ENCODE assay signal across 21 cellular contexts in genomic region chr2:20560891-20561702, GRCh38.
DNase-seq lines count a peak whose midpoint lies in the region; ATAC-seq and TF ChIP-seq lines count a peak whose summit lies in the region.
"Had no signal": no experiment of that assay in that cellular context is flagged by ENCODE, and none has a peak within 500 bp of the region (broad histone marks: within the 10 kb centered on the region; RNA-seq: fewer than 3 reads in every experiment).

No MANE protein-coding gene starts in this region.

- in situ Hi-C loops in IMR-90 (cut with MboI; ENCODE audit: low sequenced_read_pairs), result no loop called here
- in situ Hi-C loops in mammary epithelial cell (cut with MboI; ENCODE audit: low sequenced_read_pairs in 2 of 2), result no loop called here

- H3K79me1 ChIP-seq in IMR-90 (ENCODE audit: low read depth in 1 of 2, low read length in 2 of 2) (no peaks in the 10 kb centered on the region), mesendoderm (ENCODE audit: low read length) (no peaks in the 10 kb centered on the region)

- H3K36me3 Mint-ChIP-seq in effector memory CD8-positive, alpha-beta T cell (ENCODE audit: insufficient read depth), result no peaks in the 10 kb centered on the region
- H3K36me3 Mint-ChIP-seq: activated naive CD4-positive, alpha-beta T cell treated with anti-CD3 and anti-CD28 coated beads, Interleukin-2, amount 10 ng/mL, durations not matched to agents 7 days and 5 days; naive thymus-derived CD8-positive, alpha-beta T cell had no signal

- H3K4me3 Mint-ChIP-seq in effector memory CD8-positive, alpha-beta T cell, result no peak overlapping the region
- H3K4me3 Mint-ChIP-seq: activated naive CD4-positive, alpha-beta T cell treated with anti-CD3 and anti-CD28 coated beads, Interleukin-2, amount 10 ng/mL, durations not matched to agents 7 days and 5 days; activated T-cell treated with anti-CD3 and anti-CD28 coated beads, Interleukin-2, amount 50 U/mL, for 72 hours; B cell had no signal

- H3K36me3 ChIP-seq in BLaER1 (no peaks in the 10 kb centered on the region), IMR-90 (ENCODE audit: control insufficient read depth, insufficient read depth, low read length) (no peaks in the 10 kb centered on the region), mammary epithelial cell (ENCODE audit: insufficient read depth, low read length) (no peaks in the 10 kb centered on the region), mesendoderm (ENCODE audit: control insufficient read depth, insufficient read depth, low read length) (no peaks in the 10 kb centered on the region)
- H3K36me3 ChIP-seq: pancreas had no signal

- BruUV-seq in IMR-90 (replicated peaks; lab: Mats Ljungman, UMichigan) (no TSS peak), mammary epithelial cell (replicated peaks; lab: Mats Ljungman, UMichigan) (no TSS peak)

- TF ChIP-seq POLR2A in IMR-90 (IDR thresholded peaks at IDR 0.05; ENCODE audit: low read depth, low read length), result no peak

- H3K9me3 Mint-ChIP-seq in effector memory CD8-positive, alpha-beta T cell, result no peaks in the 10 kb centered on the region
- H3K9me3 Mint-ChIP-seq: activated naive CD4-positive, alpha-beta T cell treated with anti-CD3 and anti-CD28 coated beads, Interleukin-2, amount 10 ng/mL, durations not matched to agents 7 days and 5 days; activated T-cell treated with anti-CD3 and anti-CD28 coated beads, Interleukin-2, amount 50 U/mL, for 72 hours; naive thymus-derived CD8-positive, alpha-beta T cell had no signal

- H3K9me1 ChIP-seq in IMR-90 (ENCODE audit: insufficient read depth, low read length), result peaks cover 17% of the 10 kb centered on the region

- H2AFZ ChIP-seq in IMR-90 (replicated peaks; ENCODE audit: low read length, poor library complexity) (no peak overlapping the region), mammary epithelial cell (ENCODE audit: low read depth, low read length) (peak overlapping the region; percentile 24)

- no peak overlapping the region; the same call in 1 of the 2 replicates for H2BK20ac ChIP-seq in IMR-90 (ENCODE audit: low read depth, low read length)

- H3K4ac ChIP-seq in IMR-90 (ENCODE audit: low read depth, low read length) (peak overlapping the region; percentile 30), mesendoderm (ENCODE audit: low read depth, low read length) (no peak overlapping the region)

- no peak overlapping the region for H4K8ac ChIP-seq in IMR-90 (ENCODE audit: low read depth in 2 of 2, low read length in 2 of 2)
- no peak overlapping the region for H4K8ac ChIP-seq in mesendoderm (ENCODE audit: low read depth, low read length)

- peak overlapping the region; percentile 22 for H2AK9ac ChIP-seq in IMR-90 (replicated peaks; ENCODE audit: low read depth, low read length, poor library complexity)

- intact Hi-C loops in IMR-90 (cut with micrococcal nuclease), result no loop called here
- intact Hi-C loops in mammary epithelial cell (cut with micrococcal nuclease), result no loop called here

- no peak overlapping the region for H2BK120ac ChIP-seq in IMR-90 (ENCODE audit: low read depth, low read length)
- H2BK120ac ChIP-seq in mesendoderm (ENCODE audit: low read depth, low read length), result no peak overlapping the region

- H3K27ac Mint-ChIP-seq in effector memory CD8-positive, alpha-beta T cell, result no peak overlapping the region
- H3K27ac Mint-ChIP-seq: activated naive CD4-positive, alpha-beta T cell treated with anti-CD3 and anti-CD28 coated beads, Interleukin-2, amount 10 ng/mL, durations not matched to agents 7 days and 5 days; activated T-cell treated with anti-CD3 and anti-CD28 coated beads, Interleukin-2, amount 50 U/mL, for 72 hours; B cell had no signal

- no peaks in the 10 kb centered on the region for H4K20me1 ChIP-seq in BLaER1
- no peaks in the 10 kb centered on the region; the same call in 1 of the 2 replicates for H4K20me1 ChIP-seq in IMR-90 (ENCODE audit: insufficient read depth, low read length)
- no peaks in the 10 kb centered on the region for H4K20me1 ChIP-seq in mammary epithelial cell (ENCODE audit: insufficient read depth, low read length)

- H3K18ac ChIP-seq in IMR-90 (ENCODE audit: low read depth, low read length), result no peak overlapping the region
- H3K18ac ChIP-seq in mesendoderm (ENCODE audit: low read length), result no peak overlapping the region

- H3K9ac ChIP-seq in BLaER1, result no peak overlapping the region
- no peak overlapping the region for H3K9ac ChIP-seq in IMR-90 (ENCODE audit: low read depth, low read length)
- no peak overlapping the region for H3K9ac ChIP-seq in mammary epithelial cell (ENCODE audit: insufficient read depth, low read length)
- no peak overlapping the region for H3K9ac ChIP-seq in mesendoderm (ENCODE audit: low read length)

- no peak overlapping the region for H4K5ac ChIP-seq in IMR-90 (ENCODE audit: low read depth, low read length)
- no peak overlapping the region for H4K5ac ChIP-seq in mesendoderm (ENCODE audit: low read length)

- H3K4me3 ChIP-seq in BLaER1, result no peak overlapping the region
- H3K4me3 ChIP-seq in IMR-90 (ENCODE audit: insufficient read depth, low read depth, low read length), result no peak overlapping the region
- no peak overlapping the region for H3K4me3 ChIP-seq in mammary epithelial cell (replicated peaks in 1 of 3; ENCODE audit: insufficient read depth in 1 of 3, low read depth in 2 of 3, low read length in 3 of 3)
- H3K4me3 ChIP-seq in mesendoderm (ENCODE audit: low read length), result no peak overlapping the region
- H3K4me3 ChIP-seq: A549, pancreas had no signal

- H3K14ac ChIP-seq in IMR-90 (replicated peaks; ENCODE audit: low read depth, low read length), result no peak overlapping the region

- H3K27me3 Mint-ChIP-seq in effector memory CD8-positive, alpha-beta T cell, result peaks cover 18 to 76% of the 10 kb centered on the region in 2 donors

- POLR2A ChIA-PET in IMR-90 (lab: Charles Lee; ENCODE audit: unreplicated experiment), result no interaction called here

- H2BK15ac ChIP-seq in IMR-90 (ENCODE audit: low read depth, low read length), result peak overlapping the region; percentile 18; the same call in 1 of the 3 replicates
- no peak overlapping the region for H2BK15ac ChIP-seq in mesendoderm (replicated peaks; ENCODE audit: low read depth)

- no peak overlapping the region for H3K27ac ChIP-seq in BLaER1
- H3K27ac ChIP-seq in IMR-90 (ENCODE audit: insufficient read depth, low read length), result no peak overlapping the region
- H3K27ac ChIP-seq in mammary epithelial cell (ENCODE audit: insufficient read depth, low read depth, low read length), result peak overlapping the region; percentile 6
- peak overlapping the region; percentile 5 for H3K27ac ChIP-seq in mesendoderm (ENCODE audit: low read depth, low read length)
- H3K27ac ChIP-seq: A549, pancreas had no signal

- H3K27me3 ChIP-seq in BLaER1 (no peaks in the 10 kb centered on the region), IMR-90 (ENCODE audit: control insufficient read depth, insufficient read depth, low read length) (no peaks in the 10 kb centered on the region), mammary epithelial cell (ENCODE audit: insufficient read depth, low read length) (no peaks in the 10 kb centered on the region), mesendoderm (ENCODE audit: insufficient read depth, low read length, poor library complexity) (no peaks in the 10 kb centered on the region)
- H3K27me3 ChIP-seq: pancreas had no signal

- ATAC-seq in IMR-90 (ENCODE audit: low read depth), result peak; percentile 40
- ATAC-seq in effector memory CD8-positive, alpha-beta T cell (replicated peaks), result no peak
- ATAC-seq: A549; activated T-cell treated with anti-CD3 and anti-CD28 coated beads, Interleukin-2, amount 50 U/mL, for 72 hours; naive thymus-derived CD8-positive, alpha-beta T cell; pancreas; right cardiac atrium had no signal

- H3K4me1 Mint-ChIP-seq in effector memory CD8-positive, alpha-beta T cell (ENCODE audit: low read depth in 2 of 2), result no peaks in the 10 kb centered on the region
- H3K4me1 Mint-ChIP-seq: activated naive CD4-positive, alpha-beta T cell treated with anti-CD3 and anti-CD28 coated beads, Interleukin-2, amount 10 ng/mL, durations not matched to agents 7 days and 5 days; B cell; naive thymus-derived CD8-positive, alpha-beta T cell had no signal

- DNase-seq in IMR-90 (no peak), mammary epithelial cell (peak; percentile 73), mesendoderm (no peak), NCI-H2196 treated with DMSO at 0.1 percent for 48 hours (lab: John Stamatoyannopoulos, UW; ENCODE audit: unreplicated experiment) (no peak), ecto neural progenitor cell (ENCODE audit: low spot score) (no peak), NCI-H187 treated with DMSO at 0.1 percent for 48 hours (lab: John Stamatoyannopoulos, UW) (no peak)
- DNase-seq in effector memory CD8-positive, alpha-beta T cell, result no peak
- DNase-seq: activated CD8-positive, alpha-beta memory T cell treated with anti-CD3 and anti-CD28 coated beads for 24 hours; activated naive CD4-positive, alpha-beta T cell treated with anti-CD3 and anti-CD28 coated beads, Interleukin-2, amount 10 ng/mL, durations not matched to agents 7 days and 5 days; activated T-cell treated with anti-CD3 and anti-CD28 coated beads, Interleukin-2, amount 50 U/mL, for 72 hours; COR-L47; glutamatergic neuron; GOT3; NCI-H146; pancreas; right cardiac atrium; SHP77 had no signal

- no peaks in the 10 kb centered on the region for H3K9me3 ChIP-seq in BLaER1
- no peaks in the 10 kb centered on the region for H3K9me3 ChIP-seq in IMR-90 (ENCODE audit: control insufficient read depth, insufficient read depth, low read length)
- H3K9me3 ChIP-seq in mammary epithelial cell (replicated peaks; ENCODE audit: insufficient read depth, low read length), result no peaks in the 10 kb centered on the region
- H3K9me3 ChIP-seq: A549, pancreas had no signal

- H2AK5ac ChIP-seq in IMR-90 (ENCODE audit: low read depth, low read length) (peak overlapping the region; percentile 47; the same call in 1 of the 2 replicates), mesendoderm (ENCODE audit: low read length) (no peak overlapping the region)

- H3K4me1 ChIP-seq in BLaER1, result peaks cover 93% of the 10 kb centered on the region
- H3K4me1 ChIP-seq in IMR-90 (ENCODE audit: control insufficient read depth, insufficient read depth, low read length), result peaks cover 22% of the 10 kb centered on the region
- peaks cover 21% of the 10 kb centered on the region for H3K4me1 ChIP-seq in mammary epithelial cell (ENCODE audit: insufficient read depth, low read length)
- peaks cover 3% of the 10 kb centered on the region for H3K4me1 ChIP-seq in mesendoderm (ENCODE audit: control insufficient read depth, low read depth, low read length)
- H3K4me1 ChIP-seq: A549, pancreas had no signal

- H3K79me2 ChIP-seq in mammary epithelial cell (ENCODE audit: insufficient read depth, low read length) (no peaks in the 10 kb centered on the region), mesendoderm (ENCODE audit: control insufficient read depth, insufficient read depth, low read length) (no peaks in the 10 kb centered on the region)

- H4K91ac ChIP-seq in IMR-90 (ENCODE audit: insufficient read depth, low read depth, low read length), result 0 out of 2 replicates have a peak overlapping the region, but pooled peaks have one; percentile 6

- TF ChIP-seq CTCF in IMR-90 (conservative IDR thresholded peaks at IDR 0.05; ENCODE audit: low read depth, low read length), result no peak
- no peak for TF ChIP-seq CTCF in mammary epithelial cell (conservative IDR thresholded peaks at IDR 0.05 in 1 of 2, IDR thresholded peaks at IDR 0.05 in 1 of 2; ENCODE audit: extremely low read depth in 1 of 2, insufficient read depth in 1 of 2, low read depth in 1 of 2, low read length in 2 of 2)

- H2BK5ac ChIP-seq in IMR-90 (ENCODE audit: low read depth, low read length, poor library complexity, severe bottlenecking) (no peak overlapping the region), mesendoderm (ENCODE audit: low read length) (no peak overlapping the region)

- WGBS in IMR-90 (ENCODE audit: extremely low coverage in 2 of 2, insufficient read length in 1 of 2), 2 experiments, result 43% methylated on average over 1 of the region's 6 CpGs; no CpG with 5 or more reads in 1 of the 2 experiments
- 47% methylated on average over 5 of the region's 6 CpGs for WGBS in mammary epithelial cell (ENCODE audit: low coverage, missing lambda C conversion rate)
- no CpG with 5 or more reads among the region's 6 CpGs for WGBS in mesendoderm (ENCODE audit: extremely low coverage, insufficient coverage, low lambda C conversion rate)

- H3K23ac ChIP-seq in IMR-90 (ENCODE audit: low read depth, low read length) (no peak overlapping the region), mesendoderm (ENCODE audit: low read length) (no peak overlapping the region)

- H3K56ac ChIP-seq in IMR-90 (ENCODE audit: extremely low read depth, insufficient read depth, low read length) (no peak overlapping the region), mesendoderm (ENCODE audit: low read length) (no peak overlapping the region)

- CTCF ChIA-PET in IMR-90 (lab: Yijun Ruan, JAX) (interaction anchor here (0.5 to 0.6 kb wide), 2 partner anchors 46 to 465 kb away, joined by 3 to 5 read pairs; no protein-coding TSS in a partner anchor), mammary epithelial cell (lab: Charles Lee; ENCODE audit: low non-redundant PET) (interaction anchor here (0.6 kb wide), 1 partner anchor 70 kb away, joined by 3 read pairs; no protein-coding TSS in a partner anchor)

- no peak for TF ChIP-seq RAD21 in IMR-90 (IDR thresholded peaks at IDR 0.05; ENCODE audit: low read length)

- H3K4me2 ChIP-seq in BLaER1 (peak overlapping the region; percentile 74), IMR-90 (ENCODE audit: low read depth, low read length) (peak overlapping the region; percentile 19; the same call in 1 of the 2 replicates), mammary epithelial cell (ENCODE audit: insufficient read depth, low read depth, low read length) (peak overlapping the region; percentile 59), mesendoderm (ENCODE audit: low read length) (no peak overlapping the region)
- H3K4me2 ChIP-seq: A549 had no signal

- dilution Hi-C loops in IMR-90 (cut with HindIII; ENCODE audit: low sequenced_read_pairs, unreplicated experiment), result no loop called here
- dilution Hi-C loops in mammary epithelial cell (cut with HindIII; ENCODE audit: low sequenced_read_pairs), result no loop called here

Comparison
In these comparisons a context has a peak if more than half of its experiments do, and no peak if none do; other contexts are left out.
1. H3K27ac ChIP-seq: peak in mammary epithelial cell (single experiment) and mesendoderm (single experiment); none in BLaER1 (single experiment) and IMR-90 (single experiment).